1 cellular context compared by ENCODE assay signal in genomic region chr15:56733131-56734012, GRCh38.
TF ChIP-seq lines count a peak whose summit lies in the region.

TSS of gene ZNF280D (minus strand) at chr15:56733509. CDS start at chr15:56707109, 26,400 bp downstream.

TF ChIP-seq in K562, 482 proteins besides CTCF, POLR2A, EP300 and RAD21 (continued from another document and continues in another):
- TF ChIP-seq ZNF431 (CRISPR knock-in tag; IDR thresholded peaks at IDR 0.05) (peak; percentile 96), HES1 (IDR thresholded peaks at IDR 0.05; ENCODE audit: low read depth) (peak; percentile 63), L3MBTL2 (IDR thresholded peaks at IDR 0.05) (peak; percentile 100), TAL1 (IDR thresholded peaks at IDR 0.05) (no peak), CBFA2T2 (conservative IDR thresholded peaks at IDR 0.05) (no peak), NEUROD1 (IDR thresholded peaks at IDR 0.05; ENCODE audit: borderline replicate concordance, low read depth, low read length, partially characterized antibody) (peak; percentile 94), CUX1 (CRISPR knock-in tag; IDR thresholded peaks at IDR 0.05) (no peak; the same call in none of the 2 replicates), PRDM10 (IDR thresholded peaks at IDR 0.05; ENCODE audit: partially characterized antibody) (no peak), RERE (CRISPR knock-in tag; IDR thresholded peaks at IDR 0.05; ENCODE audit: borderline replicate concordance) (peak; percentile 92), ZNF589 (CRISPR knock-in tag; IDR thresholded peaks at IDR 0.05; ENCODE audit: low read depth) (peak; percentile 90), ZNF239 (CRISPR knock-in tag; IDR thresholded peaks at IDR 0.05) (peak; percentile 64), TRIM25 (IDR thresholded peaks at IDR 0.05; ENCODE audit: borderline replicate concordance) (no peak), ZNF639 (CRISPR knock-in tag; conservative IDR thresholded peaks at IDR 0.05 in 1 of 2, IDR thresholded peaks at IDR 0.05 in 1 of 2) (peak in 1 of 2 experiments; percentile 86; a peak in 2 of 4 replicates), MAFG (tag; conservative IDR thresholded peaks at IDR 0.05) (no peak), NR2C2 (CRISPR knock-in tag; IDR thresholded peaks at IDR 0.05) (peak; percentile 88), NR2C2 (tag; IDR thresholded peaks at IDR 0.05) (peak; percentile 80), NFIC (IDR thresholded peaks at IDR 0.05) (0 out of 2 replicates have a peak, but pooled peaks have one; percentile 25), MTF1 (CRISPR knock-in tag; IDR thresholded peaks at IDR 0.05; ENCODE audit: borderline replicate concordance) (peak; percentile 83; the same call in 1 of the 2 replicates), MAX (CRISPR knock-in tag; IDR thresholded peaks at IDR 0.05) (peak; percentile 100), ZNF232 (CRISPR knock-in tag; IDR thresholded peaks at IDR 0.05) (peak; percentile 97), ARID1B (IDR thresholded peaks at IDR 0.05) (no peak), LCOR (CRISPR knock-in tag; IDR thresholded peaks at IDR 0.05) (peak; percentile 85; the same call in 1 of the 2 replicates), ARID3A (IDR thresholded peaks at IDR 0.05; ENCODE audit: borderline replicate concordance, low read depth, low read length) (0 out of 2 replicates have a peak, but pooled peaks have one; percentile 26), ZNF23 (CRISPR knock-in tag; IDR thresholded peaks at IDR 0.05) (no peak), DDX20 (tag; IDR thresholded peaks at IDR 0.05; ENCODE audit: low read depth) (no peak), TAF9B (IDR thresholded peaks at IDR 0.05; ENCODE audit: partially characterized antibody) (peak; percentile 25), MCM7 (IDR thresholded peaks at IDR 0.05) (no peak), SMARCB1 (IDR thresholded peaks at IDR 0.05; ENCODE audit: insufficient read length, low read depth) (no peak), PPARD (CRISPR knock-in tag; IDR thresholded peaks at IDR 0.05) (no peak), ZNF217 (CRISPR knock-in tag; IDR thresholded peaks at IDR 0.05) (0 out of 2 replicates have a peak, but pooled peaks have one; percentile 82), SP2 (IDR thresholded peaks at IDR 0.05; ENCODE audit: extremely low read depth, low read depth, low read length, poor library complexity, severe bottlenecking) (no peak), CSDE1 (IDR thresholded peaks at IDR 0.05) (no peak; a peak in 1 of 4 replicates), PHB (CRISPR knock-in tag; IDR thresholded peaks at IDR 0.05) (no peak), GTF2E2 (tag; IDR thresholded peaks at IDR 0.05) (peak; percentile 86), RBM14 (IDR thresholded peaks at IDR 0.05; ENCODE audit: borderline replicate concordance, insufficient read depth, low read depth, low read length) (no peak; the same call in 1 of the 2 replicates), ZNF695 (CRISPR knock-in tag; IDR thresholded peaks at IDR 0.05) (peak; percentile 90; the same call in 1 of the 2 replicates), NFE2L1 (tag; IDR thresholded peaks at IDR 0.05; ENCODE audit: borderline replicate concordance, low read depth) (no peak), HSF4 (CRISPR knock-in tag; IDR thresholded peaks at IDR 0.05; ENCODE audit: borderline replicate concordance) (no peak)
